In the genomic region with DNA sequence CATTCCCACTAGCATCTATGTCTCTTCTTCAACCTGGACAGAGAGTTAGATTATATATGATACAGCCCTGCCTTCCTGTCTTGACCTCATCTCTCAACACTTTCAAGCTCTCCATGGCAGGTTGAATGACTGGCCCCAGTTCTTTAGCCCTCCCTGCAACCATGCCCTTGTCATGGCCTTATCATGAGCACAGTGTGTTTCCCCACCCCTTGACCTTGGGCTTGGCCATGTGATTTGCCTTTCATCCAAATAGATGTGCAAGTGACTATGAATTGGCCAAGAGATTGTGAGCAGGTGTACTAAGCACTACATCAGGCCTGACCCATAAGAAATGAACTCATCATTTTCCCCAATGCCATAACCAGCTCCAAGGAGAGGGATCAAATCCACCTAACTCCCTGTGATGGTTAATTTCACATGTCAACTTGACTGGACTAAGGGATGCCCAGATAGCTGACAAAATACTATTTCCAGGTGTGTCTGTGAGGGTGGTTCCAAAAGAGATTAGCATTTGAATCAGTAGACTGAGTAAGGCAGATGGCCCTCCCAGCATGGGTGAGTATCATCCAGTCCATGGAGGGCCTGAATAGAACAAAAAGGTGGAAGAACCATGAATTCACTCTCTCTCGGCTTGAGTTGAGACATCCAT, we compare ENCODE assay signal across 2 cellular contexts.
TF ChIP-seq lines count a peak whose summit lies in the region.

No MANE protein-coding gene starts in this region.

TF ChIP-seq in HEK293, 187 proteins besides CTCF, POLR2A, EP300 and RAD21:
- 0 out of 2 replicates have a peak, but pooled peaks have one; percentile 58 for TF ChIP-seq ZNF416 (tag by site-specific recombination; IDR thresholded peaks at IDR 0.05)
- no peak for TF ChIP-seq ZNF747 (tag by site-specific recombination; IDR thresholded peaks at IDR 0.05)

TF ChIP-seq in H1, 55 proteins besides CTCF, POLR2A, EP300 and RAD21:
- TF ChIP-seq POU5F1 (IDR thresholded peaks at IDR 0.05; ENCODE audit: low read depth, low read length) (no peak), TCF12 (IDR thresholded peaks at IDR 0.05; ENCODE audit: low read depth, low read length) (0 out of 2 replicates have a peak, but pooled peaks have one; percentile 10)
